ENCODE assay signal across 8 cellular contexts in genomic region chr12:64890873-64891468, GRCh38.
DNase-seq lines count a peak whose midpoint lies in the region; ATAC-seq and TF ChIP-seq lines count a peak whose summit lies in the region.

No MANE protein-coding gene starts in this region.

- DNase-seq in IMR-90 (peak; percentile 70), NT2/D1 (ENCODE audit: low read depth, low spot score) (peak; percentile 51), cardiac fibroblast (ENCODE audit: low read depth in 2 of 2) (peak; percentile 74 to 81), kidney tubule cell (ENCODE audit: low spot score) (peak; percentile 66), upper lobe of left lung (no peak), posterior vena cava (ENCODE audit: low spot score) (no peak)

- TF ChIP-seq CTCF in C4-2B (conservative IDR thresholded peaks at IDR 0.05) (peak; percentile 83), IMR-90 (conservative IDR thresholded peaks at IDR 0.05; ENCODE audit: low read depth, low read length) (peak; percentile 85), cardiac fibroblast (IDR thresholded peaks at IDR 0.05; ENCODE audit: low read depth, low read length) (peak; percentile 50), upper lobe of left lung (IDR thresholded peaks at IDR 0.05) (peak; percentile 68 to 90 (median 82))

- no peak overlapping the region for H3K14ac ChIP-seq in IMR-90 (replicated peaks; ENCODE audit: low read depth, low read length)

- H2AK9ac ChIP-seq in IMR-90 (replicated peaks; ENCODE audit: low read depth, low read length, poor library complexity) = no peak overlapping the region

- H3K27me3 ChIP-seq in IMR-90 (ENCODE audit: control insufficient read depth, insufficient read depth, low read length) (peaks cover 14% of the 10 kb centered on the region; the same call in 1 of the 2 replicates), NT2/D1 (ENCODE audit: insufficient read depth, insufficient read length) (peaks cover 53% of the 10 kb centered on the region), upper lobe of left lung (no peaks in the 10 kb centered on the region)

- H3K4me1 ChIP-seq in IMR-90 (ENCODE audit: control insufficient read depth, insufficient read depth, low read length) = peaks cover 5% of the 10 kb centered on the region; the same call in 1 of the 2 replicates
- no peaks in the 10 kb centered on the region for H3K4me1 ChIP-seq in NT2/D1 (ENCODE audit: insufficient read depth, insufficient read length)
- H3K4me1 ChIP-seq in upper lobe of left lung = no peaks in the 10 kb centered on the region

- no peak overlapping the region for H2BK120ac ChIP-seq in IMR-90 (ENCODE audit: low read depth, low read length)

- TF ChIP-seq EP300 in upper lobe of left lung (IDR thresholded peaks at IDR 0.05) = no peak

- H3K79me1 ChIP-seq in IMR-90 (ENCODE audit: low read depth in 1 of 2, low read length in 2 of 2) = no peaks in the 10 kb centered on the region

- H2AFZ ChIP-seq in IMR-90 (replicated peaks; ENCODE audit: low read length, poor library complexity) = no peak overlapping the region

- no peak overlapping the region for H2BK15ac ChIP-seq in IMR-90 (ENCODE audit: low read depth, low read length)

- no peak overlapping the region for H3K18ac ChIP-seq in IMR-90 (ENCODE audit: low read depth, low read length)

- H3K36me3 ChIP-seq in IMR-90 (ENCODE audit: control insufficient read depth, insufficient read depth, low read length) (no peaks in the 10 kb centered on the region), NT2/D1 (ENCODE audit: insufficient read depth, insufficient read length, low read length) (no peaks in the 10 kb centered on the region), upper lobe of left lung (no peaks in the 10 kb centered on the region)

- no peak overlapping the region for H3K4me2 ChIP-seq in IMR-90 (ENCODE audit: low read depth, low read length)

- peaks cover 2% of the 10 kb centered on the region; the same call in 1 of the 2 replicates for H3K9me1 ChIP-seq in IMR-90 (ENCODE audit: insufficient read depth, low read length)

- dilution Hi-C loops in IMR-90 (cut with HindIII; ENCODE audit: low sequenced_read_pairs, unreplicated experiment) = no loop called here

- H3K4me3 ChIP-seq in IMR-90 (ENCODE audit: insufficient read depth, low read depth, low read length) (no peak overlapping the region), NT2/D1 (ENCODE audit: insufficient read length, low read depth) (no peak overlapping the region), cardiac fibroblast (replicated peaks in 1 of 2; ENCODE audit: low read depth in 2 of 2, low read length in 2 of 2) (no peak overlapping the region), upper lobe of left lung (no peak overlapping the region)

- in situ Hi-C loops in IMR-90 (cut with MboI; ENCODE audit: low sequenced_read_pairs) = loop anchor here (10.0 to 25.0 kb wide), 5 partner anchors 214 to 1214 kb away; no protein-coding TSS in a partner anchor

- CTCF ChIA-PET in IMR-90 (lab: Yijun Ruan, JAX) = interaction anchor here (0.6 to 1.7 kb wide), 7 partner anchors 14 to 1054 kb away, joined by 3 to 5 read pairs (median 3); no protein-coding TSS in a partner anchor

- H4K91ac ChIP-seq in IMR-90 (ENCODE audit: insufficient read depth, low read depth, low read length) = no peak overlapping the region

- H3K27ac ChIP-seq in C4-2B = no peak overlapping the region
- H3K27ac ChIP-seq in IMR-90 (ENCODE audit: insufficient read depth, low read length) = no peak overlapping the region
- no peak overlapping the region for H3K27ac ChIP-seq in upper lobe of left lung

- no peak overlapping the region for H4K5ac ChIP-seq in IMR-90 (ENCODE audit: low read depth, low read length)

- H3K9me3 ChIP-seq in IMR-90 (ENCODE audit: control insufficient read depth, insufficient read depth, low read length) (no peaks in the 10 kb centered on the region), NT2/D1 (ENCODE audit: insufficient read depth, low read length) (no peaks in the 10 kb centered on the region), upper lobe of left lung (no peaks in the 10 kb centered on the region)

- no peak overlapping the region for H3K4ac ChIP-seq in IMR-90 (ENCODE audit: low read depth, low read length)

- peak; percentile 92 for TF ChIP-seq RAD21 in IMR-90 (IDR thresholded peaks at IDR 0.05; ENCODE audit: low read length)

- no peak overlapping the region for H2BK5ac ChIP-seq in IMR-90 (ENCODE audit: low read depth, low read length, poor library complexity, severe bottlenecking)

- BruUV-seq in IMR-90 (replicated peaks; lab: Mats Ljungman, UMichigan) = no TSS peak

- no peak overlapping the region for H4K8ac ChIP-seq in IMR-90 (ENCODE audit: low read depth in 2 of 2, low read length in 2 of 2)

- no peak overlapping the region for H2BK20ac ChIP-seq in IMR-90 (ENCODE audit: low read depth, low read length)

- no peaks in the 10 kb centered on the region for H4K20me1 ChIP-seq in IMR-90 (ENCODE audit: insufficient read depth, low read length)

- no CpG with 5 or more reads among the region's 6 CpGs for WGBS in IMR-90 (ENCODE audit: extremely low coverage in 2 of 2, insufficient read length in 1 of 2), 2 experiments
- WGBS in upper lobe of left lung, 2 donors = 54 to 57% methylated on average over 6 of the region's 6 CpGs

- peak; percentile 62 for ATAC-seq in GM19023 (IDR thresholded peaks at IDR 0.05; ENCODE audit: unreplicated experiment)
- ATAC-seq in IMR-90 (ENCODE audit: low read depth) = peak; percentile 67
- ATAC-seq in upper lobe of left lung (ENCODE audit: low FRiP score in 2 of 2) = peak; percentile 72 to 89

- no peak overlapping the region for H2AK5ac ChIP-seq in IMR-90 (ENCODE audit: low read depth, low read length)

- no peak overlapping the region for H3K23ac ChIP-seq in IMR-90 (ENCODE audit: low read depth, low read length)

- intact Hi-C loops in IMR-90 (cut with micrococcal nuclease) = loop anchor here (1.0 to 10.0 kb wide), 10 partner anchors 216 to 1971 kb away; no protein-coding TSS in a partner anchor
- intact Hi-C loops in posterior vena cava (cut with DNase I) = no loop called here

- H3K56ac ChIP-seq in IMR-90 (ENCODE audit: extremely low read depth, insufficient read depth, low read length) = no peak overlapping the region

- H3K9ac ChIP-seq in IMR-90 (ENCODE audit: low read depth, low read length) (no peak overlapping the region), NT2/D1 (ENCODE audit: insufficient read length, low read depth) (no peak overlapping the region)

- POLR2A ChIA-PET in IMR-90 (lab: Charles Lee; ENCODE audit: unreplicated experiment) = interaction anchor here (0.6 kb wide), 1 partner anchor 906 kb away, joined by 5 read pairs; no protein-coding TSS in a partner anchor

- TF ChIP-seq POLR2A in IMR-90 (IDR thresholded peaks at IDR 0.05; ENCODE audit: low read depth, low read length) (no peak), upper lobe of left lung (IDR thresholded peaks at IDR 0.05) (no peak)

TF ChIP-seq in IMR-90, 13 proteins besides CTCF, POLR2A, EP300 and RAD21:
- no peak for TF ChIP-seq BHLHE40 (IDR thresholded peaks at IDR 0.05; ENCODE audit: low read depth, low read length)
- TF ChIP-seq MXI1 (IDR thresholded peaks at IDR 0.05; ENCODE audit: borderline replicate concordance, low read depth, low read length) = no peak
- peak; percentile 78 for TF ChIP-seq SMC3 (IDR thresholded peaks at IDR 0.05; ENCODE audit: low read depth, low read length)
- TF ChIP-seq MAFK (IDR thresholded peaks at IDR 0.05; ENCODE audit: low read depth, low read length) = no peak
- no peak for TF ChIP-seq USF2 (IDR thresholded peaks at IDR 0.05; ENCODE audit: low read depth, low read length)
- TF ChIP-seq FOS (IDR thresholded peaks at IDR 0.05; ENCODE audit: low read depth, low read length) = no peak
- TF ChIP-seq RCOR1 (IDR thresholded peaks at IDR 0.05; ENCODE audit: insufficient replicate concordance, low read length) = no peak

Comparison
In these comparisons a context has a peak if more than half of its experiments do, and no peak if none do; other contexts are left out.
1. DNase-seq: peak in IMR-90 (single experiment), NT2/D1 (single experiment), cardiac fibroblast (2 of 2) and kidney tubule cell (single experiment); none in upper lobe of left lung (0 of 2) and posterior vena cava (single experiment).
2. Peak in every context shown above with its lines, with median percentiles within 50 percentile points of each other: CTCF ChIP-seq and ATAC-seq.